29 cellular contexts compared by ENCODE assay signal in genomic region chr2:235311044-235311443, GRCh38.
"Had no signal": no experiment of that assay in that cellular context is flagged by ENCODE, and none has a peak within 500 bp of the region (broad histone marks: within the 10 kb centered on the region; RNA-seq: fewer than 3 reads in every experiment).

No MANE protein-coding gene starts in this region.

- H3K27ac ChIP-seq: stomach, suprapubic skin, testis, thoracic aorta, thyroid gland, tibial artery, tibial nerve, transverse colon, upper lobe of left lung, upper lobe of right lung, uterus, vagina had no signal

- H3K4me1 ChIP-seq: stomach, suprapubic skin, testis, thyroid gland, tibial artery, tibial nerve, upper lobe of left lung, upper lobe of right lung, uterus, vagina had no signal

- H3K4me3 ChIP-seq: stomach, suprapubic skin, testis, thoracic aorta, thyroid gland, tibial artery, tibial nerve, transverse colon, upper lobe of left lung, upper lobe of right lung, uterus, vagina had no signal

- H3K27ac Mint-ChIP-seq: stimulated activated effector memory CD8-positive, alpha-beta T cell treated with anti-CD3 and anti-CD28 coated beads, Interleukin-12 subunit alpha, Interleukin-12 subunit beta, amount 100 ng/mL, for 72 hours; stimulated activated memory B cell treated with anti-CD40 and anti-IgM and Interleukin-4, amounts not matched to agents 10 μg/mL and 1 μg/mL and 100 μg/mL, for 72 hours; stimulated activated naive B cell treated with anti-CD40 and anti-IgM and Interleukin-4, amounts not matched to agents 10 μg/mL and 1 μg/mL and 100 μg/mL, for 72 hours; stimulated activated naive CD8-positive, alpha-beta T cell treated with anti-CD3 and anti-CD28 coated beads, Interleukin-15, Interleukin-2, amounts not matched to agents 100 ng/mL and 50 ng/mL, for 24 hours; type B pancreatic cell had no signal

- FAIRE-seq: urothelium cell line had no signal

- H3K9me3 ChIP-seq: suprapubic skin, testis, thyroid gland, transverse colon, upper lobe of left lung, upper lobe of right lung, uterus, vagina had no signal

- H3K36me3 Mint-ChIP-seq: stimulated activated effector memory CD8-positive, alpha-beta T cell treated with anti-CD3 and anti-CD28 coated beads, Interleukin-12 subunit alpha, Interleukin-12 subunit beta, amount 100 ng/mL, for 72 hours; stimulated activated memory B cell treated with anti-CD40 and anti-IgM and Interleukin-4, amounts not matched to agents 10 μg/mL and 1 μg/mL and 100 μg/mL, for 72 hours; stimulated activated naive B cell treated with anti-CD40 and anti-IgM and Interleukin-4, amounts not matched to agents 10 μg/mL and 1 μg/mL and 100 μg/mL, for 72 hours; type B pancreatic cell had no signal

- H3K36me3 ChIP-seq: stomach, suprapubic skin, thoracic aorta, thyroid gland, tibial artery, tibial nerve, transverse colon, upper lobe of left lung, upper lobe of right lung, uterus, vagina had no signal

- H3K27me3 ChIP-seq: suprapubic skin, testis, thyroid gland, tibial artery, tibial nerve, transverse colon, upper lobe of left lung, upper lobe of right lung, uterus, vagina had no signal

- ATAC-seq: stimulated activated effector memory CD8-positive, alpha-beta T cell treated with anti-CD3 and anti-CD28 coated beads, Interleukin-12 subunit alpha, Interleukin-12 subunit beta, amount 100 ng/mL, for 72 hours; stimulated activated memory B cell treated with anti-CD40 and anti-IgM and Interleukin-4, amounts not matched to agents 10 μg/mL and 1 μg/mL and 100 μg/mL, for 72 hours; stimulated activated naive B cell treated with anti-CD40 and anti-IgM and Interleukin-4, amounts not matched to agents 10 μg/mL and 1 μg/mL and 100 μg/mL, for 72 hours; stimulated activated naive CD8-positive, alpha-beta T cell treated with anti-CD3 and anti-CD28 coated beads, Interleukin-15, amount 100 ng/mL, for 72 hours; stimulated activated naive CD8-positive, alpha-beta T cell treated with anti-CD3 and anti-CD28 coated beads, Interleukin-15, Interleukin-2, amounts not matched to agents 100 U/mL and 50 U/mL, for 24 hours; upper lobe of right lung had no signal

- H3K9me3 Mint-ChIP-seq: stimulated activated effector memory CD8-positive, alpha-beta T cell treated with anti-CD3 and anti-CD28 coated beads, Interleukin-12 subunit alpha, Interleukin-12 subunit beta, amount 100 ng/mL, for 72 hours had no signal

- H3K4me1 Mint-ChIP-seq: stimulated activated memory B cell treated with anti-CD40 and anti-IgM and Interleukin-4, amounts not matched to agents 10 μg/mL and 1 μg/mL and 100 μg/mL, for 72 hours; stimulated activated naive B cell treated with anti-CD40 and anti-IgM and Interleukin-4, amounts not matched to agents 10 μg/mL and 1 μg/mL and 100 μg/mL, for 72 hours; stimulated activated naive CD8-positive, alpha-beta T cell treated with anti-CD3 and anti-CD28 coated beads, Interleukin-15, amount 100 ng/mL, for 72 hours had no signal

- H3K4me3 Mint-ChIP-seq: stimulated activated effector memory CD8-positive, alpha-beta T cell treated with anti-CD3 and anti-CD28 coated beads, Interleukin-12 subunit alpha, Interleukin-12 subunit beta, amount 100 ng/mL, for 72 hours; stimulated activated memory B cell treated with anti-CD40 and anti-IgM and Interleukin-4, amounts not matched to agents 10 μg/mL and 1 μg/mL and 100 μg/mL, for 72 hours; stimulated activated naive B cell treated with anti-CD40 and anti-IgM and Interleukin-4, amounts not matched to agents 10 μg/mL and 1 μg/mL and 100 μg/mL, for 72 hours; stimulated activated naive CD8-positive, alpha-beta T cell treated with anti-CD3 and anti-CD28 coated beads, Interleukin-15, amount 100 ng/mL, for 72 hours; stimulated activated naive CD8-positive, alpha-beta T cell treated with anti-CD3 and anti-CD28 coated beads, Interleukin-15, Interleukin-2, amounts not matched to agents 100 ng/mL and 50 ng/mL, for 24 hours; type B pancreatic cell had no signal

- DNase-seq: stimulated activated CD4-positive, alpha-beta T cell treated with anti-CD3 and anti-CD28 coated beads, Interleukin-2, amount 100 ng/mL, for 48 hours; stimulated activated CD4-positive, alpha-beta T cell treated with anti-CD3 and anti-CD28 coated beads, Interleukin-4, amount 100 ng/mL, for 1 hour; stimulated activated CD4-positive, alpha-beta T cell treated with anti-CD3 and anti-CD28 coated beads, Interleukin-4, amount 100 ng/mL, for 24 hours; stimulated activated CD4-positive, alpha-beta T cell treated with anti-CD3 and anti-CD28 coated beads, Interleukin-4, amount 100 ng/mL, for 4 hours; stimulated activated CD8-positive, alpha-beta memory T cell treated with anti-CD3 and anti-CD28 coated beads, Interleukin-4, amount 100 ng/mL, for 48 hours; stimulated activated naive B cell treated with anti-CD40 and anti-IgM and Interleukin-4, amounts not matched to agents 10 μg/mL and 1 μg/mL and 100 μg/mL, for 72 hours; stimulated activated naive CD4-positive, alpha-beta T cell; stimulated activated naive CD4-positive, alpha-beta T cell treated with Interleukin-2 at 50 U/mL for 16 hours; stimulated activated naive CD8-positive, alpha-beta T cell treated with anti-CD3 and anti-CD28 coated beads, Interleukin-15, amount 100 ng/mL, for 72 hours; stimulated activated naive CD8-positive, alpha-beta T cell treated with anti-CD3 and anti-CD28 coated beads, Interleukin-15, Interleukin-2, amounts not matched to agents 100 U/mL and 50 U/mL, for 24 hours; stomach; substantia nigra; testis; thyroid gland; tibial artery; transverse colon; trophoblast cell; upper lobe of left lung; upper lobe of right lung; uterus had no signal

- H3K27me3 Mint-ChIP-seq: type B pancreatic cell had no signal
